10 cellular contexts compared by ENCODE assay signal in genomic region chr2:73628493-73628892, GRCh38. TPM values are rescaled to one million over a fixed set of nuclear protein-coding genes. Genes with fewer than 3 reads are reported as not detected.
"Had no signal": no experiment of that assay in that cellular context is flagged by ENCODE, and none has a peak within 500 bp of the region (broad histone marks: within the 10 kb centered on the region; RNA-seq: fewer than 3 reads in every experiment).

No MANE protein-coding gene starts in this region.

RNA-seq across cellular contexts. Expression of gene NAT8, which starts 13.7 kb away (rescaled TPM):
- total RNA-seq: activated CD4-positive, alpha-beta memory T cell treated with anti-CD3 and anti-CD28 coated beads for 36 hours; activated naive CD8-positive, alpha-beta T cell treated with anti-CD3 and anti-CD28 coated beads, Interleukin-2, amount 10 ng/mL, durations not matched to agents 7 days and 5 days; aorta; breast epithelium; chondrocyte; dermis microvascular lymphatic vessel endothelial cell; endodermal cell; left lung; naive thymus-derived CD8-positive, alpha-beta T cell; urinary bladder had no signal
